In genomic region chr13:49220856-49221614, GRCh38 we compare ENCODE assay signal across 9 cellular contexts. TPM values are rescaled to one million over a fixed set of nuclear protein-coding genes. Genes with fewer than 3 reads are reported as not detected.
DNase-seq lines count a peak whose midpoint lies in the region; ATAC-seq and TF ChIP-seq lines count a peak whose summit lies in the region.
"Had no signal": no experiment of that assay in that cellular context is flagged by ENCODE, and none has a peak within 500 bp of the region (broad histone marks: within the 10 kb centered on the region; RNA-seq: fewer than 3 reads in every experiment).

No MANE protein-coding gene starts in this region.

- H3K36me3 ChIP-seq in ACC112 (ENCODE audit: insufficient read depth, low read length) (no peaks in the 10 kb centered on the region), GM23248 (ENCODE audit: low read depth) (no peaks in the 10 kb centered on the region)
- H3K36me3 ChIP-seq in naive thymus-derived CD4-positive, alpha-beta T cell (ENCODE audit: control insufficient read depth in 2 of 3, insufficient read depth in 3 of 3, low read length in 3 of 3): no peaks in the 10 kb centered on the region

- H4K20me1 ChIP-seq in GM23248 (ENCODE audit: insufficient read depth): no peaks in the 10 kb centered on the region

- DNase-seq in GM23248 (peak; percentile 53), chondrocyte (ENCODE audit: low spot score) (no peak)
- peak in 1 of 9 donors; percentile 38 for DNase-seq in naive thymus-derived CD4-positive, alpha-beta T cell

- H3F3A ChIP-seq in GM23248 (ENCODE audit: insufficient read depth): no peaks in the 10 kb centered on the region

- H3K9me3 ChIP-seq in GM23248 (ENCODE audit: low read depth): no peaks in the 10 kb centered on the region
- no peaks in the 10 kb centered on the region for H3K9me3 ChIP-seq in naive thymus-derived CD4-positive, alpha-beta T cell (ENCODE audit: control insufficient read depth in 2 of 3, low read length in 3 of 3)

- H3K9ac ChIP-seq in GM23248: no peak overlapping the region

- intact Hi-C loops in naive thymus-derived CD4-positive, alpha-beta T cell (cut with micrococcal nuclease): no loop called here

- H3K27ac ChIP-seq in ACC112 (ENCODE audit: low read depth, low read length): no peak overlapping the region
- no peak overlapping the region for H3K27ac ChIP-seq in GM23248
- H3K27ac ChIP-seq in naive thymus-derived CD4-positive, alpha-beta T cell (ENCODE audit: low read depth, low read length): no peak overlapping the region
- H3K27ac ChIP-seq: epithelial cell of prostate had no signal

- H3K27me3 ChIP-seq in ACC112 (ENCODE audit: insufficient read depth, low read length) (peaks cover 66% of the 10 kb centered on the region), GM23248 (replicated peaks; ENCODE audit: insufficient read depth) (peaks cover 65% of the 10 kb centered on the region)
- H3K27me3 ChIP-seq in naive thymus-derived CD4-positive, alpha-beta T cell (ENCODE audit: control insufficient read depth in 2 of 2, insufficient read depth in 2 of 2, low read length in 2 of 2): peaks cover 3 to 12% of the 10 kb centered on the region in 2 donors

- H3K4me1 ChIP-seq in ACC112 (ENCODE audit: control insufficient read depth, insufficient read depth, low read length, unreplicated experiment) (no peaks in the 10 kb centered on the region), GM23248 (ENCODE audit: insufficient read depth) (no peaks in the 10 kb centered on the region)
- H3K4me1 ChIP-seq in naive thymus-derived CD4-positive, alpha-beta T cell (ENCODE audit: control insufficient read depth in 2 of 2, insufficient read depth in 2 of 2, low read length in 2 of 2): peaks cover 0 to 2% of the 10 kb centered on the region in 2 donors

- H3K79me2 ChIP-seq in ACC112 (ENCODE audit: control insufficient read depth, insufficient read depth, low read length, unreplicated experiment) (no peaks in the 10 kb centered on the region), GM23248 (ENCODE audit: insufficient read depth) (no peaks in the 10 kb centered on the region)

- H3K9me2 ChIP-seq in GM23248 (ENCODE audit: insufficient read depth): no peaks in the 10 kb centered on the region

- 4 to 7% methylated on average over 46 to 64 of the region's 74 CpGs for WGBS in GM23248 (ENCODE audit: low coverage in 1 of 2, low lambda C conversion rate in 2 of 2, missing lambda C conversion rate in 2 of 2), 2 experiments

- H3K9me3 Mint-ChIP-seq in chondrocyte (ENCODE audit: low read depth): no peaks in the 10 kb centered on the region
- H3K9me3 Mint-ChIP-seq in naive thymus-derived CD4-positive, alpha-beta T cell: peaks cover 0 to 11% (median 0%) of the 10 kb centered on the region in 11 donors

- POLR2A ChIA-PET in naive thymus-derived CD4-positive, alpha-beta T cell (lab: Charles Lee): no interaction called here

- H3K4me2 ChIP-seq in GM23248 (ENCODE audit: unreplicated experiment): peak overlapping the region; percentile 40

- in situ Hi-C loops in GM23248 (cut with MboI): no loop called here

- no peak for TF ChIP-seq CTCF in chondrocyte (IDR thresholded peaks at IDR 0.05)

- ATAC-seq in naive thymus-derived CD4-positive, alpha-beta T cell: peak; percentile 15
- no peak for ATAC-seq in GM19023 (IDR thresholded peaks at IDR 0.05; ENCODE audit: unreplicated experiment)
- ATAC-seq in GM18909 (IDR thresholded peaks at IDR 0.05; ENCODE audit: poor library complexity, unreplicated experiment): no peak
- ATAC-seq in HG02981 (IDR thresholded peaks at IDR 0.05; ENCODE audit: unreplicated experiment): no peak
- no peak for ATAC-seq in GM18873 (IDR thresholded peaks at IDR 0.05; ENCODE audit: low FRiP score, unreplicated experiment)

- H3K4me3 Mint-ChIP-seq in chondrocyte (ENCODE audit: unreplicated experiment): peak overlapping the region; percentile 55
- peak overlapping the region in 9 of 10 donors; percentile 44 to 78 (median 71) for H3K4me3 Mint-ChIP-seq in naive thymus-derived CD4-positive, alpha-beta T cell

- no peak overlapping the region for H3K27ac Mint-ChIP-seq in chondrocyte (ENCODE audit: unreplicated experiment)
- H3K27ac Mint-ChIP-seq in naive thymus-derived CD4-positive, alpha-beta T cell: no peak overlapping the region

- H3K36me3 Mint-ChIP-seq in chondrocyte (ENCODE audit: low read depth): peaks cover 5% of the 10 kb centered on the region
- peaks cover 4 to 16% (median 10%) of the 10 kb centered on the region in 5 donors for H3K36me3 Mint-ChIP-seq in naive thymus-derived CD4-positive, alpha-beta T cell

- peak overlapping the region; percentile 14 for H2AFZ ChIP-seq in ACC112 (ENCODE audit: low read length, unreplicated experiment)
- H2AFZ ChIP-seq in GM23248: peak overlapping the region; percentile 56

- CTCF ChIA-PET in naive thymus-derived CD4-positive, alpha-beta T cell (lab: Charles Lee): no interaction called here

- H3K27me3 Mint-ChIP-seq in chondrocyte (ENCODE audit: low read depth): peaks cover 63% of the 10 kb centered on the region
- H3K27me3 Mint-ChIP-seq in naive thymus-derived CD4-positive, alpha-beta T cell: peaks cover 53 to 79% (median 55%) of the 10 kb centered on the region in 5 donors

- H3K4me3 ChIP-seq in ACC112 (ENCODE audit: low read depth, low read length): peak overlapping the region; percentile 56
- H3K4me3 ChIP-seq in GM23248: peak overlapping the region; percentile 52
- H3K4me3 ChIP-seq in naive thymus-derived CD4-positive, alpha-beta T cell (ENCODE audit: low read length): peak overlapping the region; percentile 43

- no peaks in the 10 kb centered on the region for H3K4me1 Mint-ChIP-seq in chondrocyte (ENCODE audit: low read depth)
- H3K4me1 Mint-ChIP-seq in naive thymus-derived CD4-positive, alpha-beta T cell: peaks cover 8 to 25% (median 12%) of the 10 kb centered on the region in 7 donors

RNA-seq across cellular contexts. Expression of gene MLNR, which starts 0.9 kb away (rescaled TPM):
- not detected in 2 replicates for total RNA-seq in GM23248 (2014; rRNA removed; shearing (Covaris generic))
- polyA plus RNA-seq in GM23248 (2016; fragmentation: Nextera tagmentation; extraction: Ambion mirVana): not detected in 2 replicates
- not detected in 3 replicates for total RNA-seq in chondrocyte
- not detected for total RNA-seq in naive thymus-derived CD4-positive, alpha-beta T cell
- polyA plus RNA-seq in naive thymus-derived CD4-positive, alpha-beta T cell: not detected

RNA-seq across cellular contexts. Expression of gene CDADC1, which starts 26.7 kb away (rescaled TPM):
- total RNA-seq in GM23248 (2014; rRNA removed; shearing (Covaris generic)): 1.8 and 8.7 TPM in 2 replicates
- 12.6 and 13.7 TPM in 2 replicates for polyA plus RNA-seq in GM23248 (2016; fragmentation: Nextera tagmentation; extraction: Ambion mirVana)
- 8.9 to 13.5 TPM (median 11.8 TPM) in 3 replicates for total RNA-seq in chondrocyte
- 10 to 100 TPM; 10.7 to 21.3 (median 14.5) TPM for total RNA-seq in naive thymus-derived CD4-positive, alpha-beta T cell
- 10 to 100 TPM in 1 of 2 donors, 1 to 10 TPM in 1; 9.2 to 12.8 TPM for polyA plus RNA-seq in naive thymus-derived CD4-positive, alpha-beta T cell
